ENCODE assay signal across 9 cellular contexts in the genomic region with DNA sequence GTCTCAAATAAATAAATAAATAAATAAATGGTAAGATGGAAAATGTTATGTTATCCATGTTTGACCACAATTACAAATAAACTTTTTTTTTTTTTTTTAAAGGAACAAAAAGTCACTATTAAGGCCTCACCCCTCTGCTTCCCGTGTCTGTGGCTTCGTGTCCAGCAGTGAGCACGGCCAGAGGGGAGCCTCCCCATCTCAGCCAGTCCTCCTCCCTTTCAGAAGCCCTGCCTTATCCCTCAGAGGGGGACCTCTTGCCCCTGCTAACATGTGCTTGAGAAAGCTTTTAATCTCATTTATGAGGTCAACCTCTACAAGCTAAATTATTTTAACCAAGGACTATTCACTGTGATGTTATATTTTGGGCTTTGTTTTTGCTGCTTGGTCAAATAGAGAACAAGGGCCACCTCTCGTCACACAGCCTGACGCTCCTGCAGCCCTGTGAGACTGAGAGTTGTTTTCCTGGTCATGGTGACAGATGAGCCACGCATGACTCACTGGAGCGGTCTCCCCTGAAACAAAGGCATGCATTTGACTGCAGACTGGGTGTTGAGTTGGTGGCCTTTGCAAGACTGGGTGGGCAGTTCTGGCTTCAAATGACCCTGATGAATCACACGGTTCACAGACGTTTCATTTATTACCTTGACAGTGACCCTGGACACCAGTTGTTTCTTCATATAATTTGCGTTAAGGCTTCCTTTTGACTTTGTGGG.
DNase-seq lines count a peak whose midpoint lies in the region; ATAC-seq and TF ChIP-seq lines count a peak whose summit lies in the region.
"Had no signal": no experiment of that assay in that cellular context is flagged by ENCODE, and none has a peak within 500 bp of the region (broad histone marks: within the 10 kb centered on the region; RNA-seq: fewer than 3 reads in every experiment).

No MANE protein-coding gene starts in this region.

- DNase-seq in natural killer cell treated with Interleukin-12 subunit alpha and Interleukin-12 subunit beta and Interleukin-15 and Interleukin-18, amount 100 ng/mL, for 72 hours (ENCODE audit: low spot score) = no peak
- no peak for DNase-seq in natural killer cell
- peak; percentile 88 for DNase-seq in activated CD4-positive, alpha-beta memory T cell treated with anti-CD3 and anti-CD28 coated beads for 36 hours
- peak; percentile 60 for DNase-seq in iPS-NIHi7 (ENCODE audit: extremely low spot score)
- DNase-seq in type B pancreatic cell (ENCODE audit: extremely low spot score, unreplicated experiment) = no peak
- no peak for DNase-seq in NCI-H1105 (lab: John Stamatoyannopoulos, UW)
- DNase-seq in medulla oblongata (ENCODE audit: extremely low spot score) = no peak

- H3K27me3 Mint-ChIP-seq in natural killer cell treated with Interleukin-12 subunit alpha and Interleukin-12 subunit beta and Interleukin-15 and Interleukin-18, amount 100 ng/mL, for 72 hours = peaks cover 0 to 9% of the 10 kb centered on the region in 2 donors
- H3K27me3 Mint-ChIP-seq in natural killer cell (ENCODE audit: low read depth in 2 of 2) (peaks cover 3 to 10% of the 10 kb centered on the region in 2 donors), type B pancreatic cell (peaks cover under 1% of the 10 kb centered on the region)
- H3K27me3 Mint-ChIP-seq in activated CD4-positive, alpha-beta memory T cell treated with anti-CD3 and anti-CD28 coated beads for 36 hours = no peaks in the 10 kb centered on the region
- H3K27me3 Mint-ChIP-seq: CD4-positive, CD25-positive, alpha-beta regulatory T cell had no signal

- no peak for TF ChIP-seq CTCF in natural killer cell (IDR thresholded peaks at IDR 0.05)
- no peak for TF ChIP-seq CTCF in type B pancreatic cell (conservative IDR thresholded peaks at IDR 0.05)

- H3K36me3 Mint-ChIP-seq in natural killer cell treated with Interleukin-12 subunit alpha and Interleukin-12 subunit beta and Interleukin-15 and Interleukin-18, amount 100 ng/mL, for 72 hours = peaks cover 6% of the 10 kb centered on the region
- H3K36me3 Mint-ChIP-seq in natural killer cell (no peaks in the 10 kb centered on the region), type B pancreatic cell (peaks cover 3% of the 10 kb centered on the region)
- peaks cover 3% of the 10 kb centered on the region for H3K36me3 Mint-ChIP-seq in activated CD4-positive, alpha-beta memory T cell treated with anti-CD3 and anti-CD28 coated beads for 36 hours

- CTCF ChIA-PET in activated CD4-positive, alpha-beta memory T cell treated with anti-CD3 and anti-CD28 coated beads for 36 hours (lab: Charles Lee) = interaction anchor here (0.5 to 0.7 kb wide), 3 partner anchors 59 to 201 kb away, joined by 3 read pairs; no protein-coding TSS in a partner anchor

- H3K4me3 Mint-ChIP-seq in natural killer cell treated with Interleukin-12 subunit alpha and Interleukin-12 subunit beta and Interleukin-15 and Interleukin-18, amount 100 ng/mL, for 72 hours = peak overlapping the region; percentile 73
- H3K4me3 Mint-ChIP-seq in natural killer cell (no peak overlapping the region), type B pancreatic cell (peak overlapping the region; percentile 28)
- H3K4me3 Mint-ChIP-seq in activated CD4-positive, alpha-beta memory T cell treated with anti-CD3 and anti-CD28 coated beads for 36 hours = peak overlapping the region; percentile 1
- H3K4me3 Mint-ChIP-seq: CD4-positive, CD25-positive, alpha-beta regulatory T cell had no signal

- no peaks in the 10 kb centered on the region for H3K9me3 Mint-ChIP-seq in natural killer cell treated with Interleukin-12 subunit alpha and Interleukin-12 subunit beta and Interleukin-15 and Interleukin-18, amount 100 ng/mL, for 72 hours
- no peaks in the 10 kb centered on the region for H3K9me3 Mint-ChIP-seq in natural killer cell
- no peaks in the 10 kb centered on the region for H3K9me3 Mint-ChIP-seq in activated CD4-positive, alpha-beta memory T cell treated with anti-CD3 and anti-CD28 coated beads for 36 hours
- no peaks in the 10 kb centered on the region for H3K9me3 Mint-ChIP-seq in type B pancreatic cell
- H3K9me3 Mint-ChIP-seq: CD4-positive, CD25-positive, alpha-beta regulatory T cell had no signal

- ATAC-seq in natural killer cell treated with Interleukin-12 subunit alpha and Interleukin-12 subunit beta and Interleukin-15 and Interleukin-18, amount 100 ng/mL, for 72 hours = peak; percentile 82 to 99
- ATAC-seq in natural killer cell (no peak), HG03159 (IDR thresholded peaks at IDR 0.05; ENCODE audit: unreplicated experiment) (no peak)

- intact Hi-C loops in natural killer cell (cut with micrococcal nuclease) = no loop called here
- intact Hi-C loops in activated CD4-positive, alpha-beta memory T cell treated with anti-CD3 and anti-CD28 coated beads for 36 hours (cut with micrococcal nuclease) = loop anchor here (1.0 kb wide), 1 partner anchor 11 kb away; no protein-coding TSS in a partner anchor

- peaks cover 9 to 27% of the 10 kb centered on the region in 2 donors for H3K4me1 Mint-ChIP-seq in natural killer cell treated with Interleukin-12 subunit alpha and Interleukin-12 subunit beta and Interleukin-15 and Interleukin-18, amount 100 ng/mL, for 72 hours (ENCODE audit: low read depth in 2 of 2)
- H3K4me1 Mint-ChIP-seq in natural killer cell (peaks cover 0 to 2% of the 10 kb centered on the region in 2 donors), type B pancreatic cell (ENCODE audit: unreplicated experiment) (peaks cover 19% of the 10 kb centered on the region)
- H3K4me1 Mint-ChIP-seq in activated CD4-positive, alpha-beta memory T cell treated with anti-CD3 and anti-CD28 coated beads for 36 hours (ENCODE audit: low read depth) = peaks cover 38% of the 10 kb centered on the region
- H3K4me1 Mint-ChIP-seq: CD4-positive, CD25-positive, alpha-beta regulatory T cell had no signal

- H3K27ac Mint-ChIP-seq in natural killer cell treated with Interleukin-12 subunit alpha and Interleukin-12 subunit beta and Interleukin-15 and Interleukin-18, amount 100 ng/mL, for 72 hours = peak overlapping the region in 1 of 2 donors; percentile 69
- H3K27ac Mint-ChIP-seq in natural killer cell (no peak overlapping the region), type B pancreatic cell (peak overlapping the region; percentile 69)
- H3K27ac Mint-ChIP-seq in activated CD4-positive, alpha-beta memory T cell treated with anti-CD3 and anti-CD28 coated beads for 36 hours = peak overlapping the region; percentile 77

- POLR2A ChIA-PET in activated CD4-positive, alpha-beta memory T cell treated with anti-CD3 and anti-CD28 coated beads for 36 hours (lab: Charles Lee) = interaction anchor here (1.0 to 2.2 kb wide), 3 partner anchors 10 to 45 kb away, joined by 3 to 7 read pairs (median 4); no protein-coding TSS in a partner anchor

Comparison
In these comparisons a context has a peak if more than half of its experiments do, and no peak if none do; other contexts are left out.
1. ATAC-seq: peak in natural killer cell treated with Interleukin-12 subunit alpha and Interleukin-12 subunit beta and Interleukin-15 and Interleukin-18, amount 100 ng/mL, for 72 hours (2 of 2); none in natural killer cell (0 of 3) and HG03159 (single experiment).
2. DNase-seq: peak in activated CD4-positive, alpha-beta memory T cell treated with anti-CD3 and anti-CD28 coated beads for 36 hours (single experiment) and iPS-NIHi7 (single experiment); none in natural killer cell treated with Interleukin-12 subunit alpha and Interleukin-12 subunit beta and Interleukin-15 and Interleukin-18, amount 100 ng/mL, for 72 hours (single experiment), natural killer cell (single experiment), type B pancreatic cell (single experiment), NCI-H1105 (single experiment) and medulla oblongata (single experiment).
3. H3K27ac Mint-ChIP-seq: peak in activated CD4-positive, alpha-beta memory T cell treated with anti-CD3 and anti-CD28 coated beads for 36 hours (single experiment) and type B pancreatic cell (single experiment); none in natural killer cell (0 of 2).